In genomic region chr1:215551806-215552205, GRCh38 we compare ENCODE assay signal across 25 cellular contexts.
"Had no signal": no experiment of that assay in that cellular context is flagged by ENCODE, and none has a peak within 500 bp of the region (broad histone marks: within the 10 kb centered on the region; RNA-seq: fewer than 3 reads in every experiment).

No MANE protein-coding gene starts in this region.

- H3K79me2 ChIP-seq: hepatocyte had no signal

- H3K4me3 ChIP-seq: colonic mucosa, coronary artery, dorsolateral prefrontal cortex, esophagus muscularis mucosa, esophagus squamous epithelium, gastrocnemius medialis, gastroesophageal sphincter, heart left ventricle, heart right ventricle, hepatocyte had no signal

- H3K36me3 ChIP-seq: colonic mucosa, esophagus muscularis mucosa, esophagus squamous epithelium, gastrocnemius medialis, gastroesophageal sphincter, heart left ventricle, heart right ventricle had no signal

- ATAC-seq: effector memory CD8-positive, alpha-beta T cell; esophagus mucosa; foreskin keratinocyte; gastrocnemius medialis; gastroesophageal sphincter; heart left ventricle; heart right ventricle had no signal

- H3K9me3 ChIP-seq: colonic mucosa, esophagus squamous epithelium, gastrocnemius medialis had no signal

- H3K27me3 ChIP-seq: colonic mucosa, dorsolateral prefrontal cortex, esophagus muscularis mucosa, esophagus squamous epithelium, foreskin keratinocyte, gastrocnemius medialis, gastroesophageal sphincter, heart left ventricle, heart right ventricle, hepatocyte had no signal

- H3K27ac ChIP-seq: colonic mucosa, coronary artery, dorsolateral prefrontal cortex, epithelial cell of prostate, esophagus muscularis mucosa, esophagus squamous epithelium, foreskin keratinocyte, gastrocnemius medialis, gastroesophageal sphincter, heart left ventricle, heart right ventricle, hepatocyte had no signal

- H2AFZ ChIP-seq: hepatocyte had no signal

- H3K4me2 ChIP-seq: hepatocyte had no signal

- H3K4me1 ChIP-seq: colonic mucosa, esophagus muscularis mucosa, esophagus squamous epithelium, foreskin keratinocyte, gastrocnemius medialis, gastroesophageal sphincter, heart left ventricle, heart right ventricle had no signal

- DNase-seq: colonic mucosa; cortex of kidney; dermis blood vessel endothelial cell; dorsolateral prefrontal cortex; effector CD4-positive, alpha-beta T cell; effector CD8-positive, alpha-beta T cell; effector memory CD4-positive, alpha-beta T cell; effector memory CD8-positive, alpha-beta T cell; endodermal cell; erythroblast; esophagus squamous epithelium; foreskin fibroblast; foreskin keratinocyte; foreskin melanocyte; gastrocnemius medialis; glutamatergic neuron; head of caudate nucleus; heart left ventricle; heart right ventricle had no signal
